In genomic region chr1:27361044-27361402, GRCh38 we compare ENCODE assay signal across 17 cellular contexts. TPM values are rescaled to one million over a fixed set of nuclear protein-coding genes. Genes with fewer than 3 reads are reported as not detected.
DNase-seq lines count a peak whose midpoint lies in the region; ATAC-seq and TF ChIP-seq lines count a peak whose summit lies in the region.
"Had no signal": no experiment of that assay in that cellular context is flagged by ENCODE, and none has a peak within 500 bp of the region (broad histone marks: within the 10 kb centered on the region; RNA-seq: fewer than 3 reads in every experiment).

No MANE protein-coding gene starts in this region.

- peaks cover 48% of the 10 kb centered on the region for H3K4me1 Mint-ChIP-seq in activated T-cell treated with anti-CD3 and anti-CD28 coated beads, Interleukin-2, amount 50 U/mL, for 24 hours (ENCODE audit: low read depth)

- H3K4me1 ChIP-seq in iPS-18a (ENCODE audit: control insufficient read depth, low read depth, low read length) (peaks cover 9% of the 10 kb centered on the region), smooth muscle cell (ENCODE audit: low read depth) (peaks cover 18% of the 10 kb centered on the region)

- DNase-seq in activated T-cell treated with anti-CD3 and anti-CD28 coated beads, Interleukin-2, amount 50 U/mL, for 24 hours, result no peak
- DNase-seq in activated T-cell treated with anti-CD3 and anti-CD28 coated beads for 4 hours (no peak), RWPE1 (ENCODE audit: low spot score) (no peak), smooth muscle cell (lab: John Stamatoyannopoulos, UW; ENCODE audit: unreplicated experiment) (no peak), amniotic stem cell (lab: John Stamatoyannopoulos, UW) (no peak)
- DNase-seq: ACHN, mammary epithelial cell, NCI-H187, NCI-H69 had no signal

- peak overlapping the region; percentile 35 for H3K4me3 Mint-ChIP-seq in activated T-cell treated with anti-CD3 and anti-CD28 coated beads, Interleukin-2, amount 50 U/mL, for 24 hours

- ATAC-seq in GM19467 (IDR thresholded peaks at IDR 0.05; ENCODE audit: unreplicated experiment), result no peak
- no peak for ATAC-seq in GM19463 (IDR thresholded peaks at IDR 0.05; ENCODE audit: unreplicated experiment)
- ATAC-seq: Right ventricle myocardium inferior had no signal

- H3K4me3 ChIP-seq in iPS-18a (ENCODE audit: low read length) (peak overlapping the region; percentile 67), smooth muscle cell (peak overlapping the region; percentile 42)

- peaks cover 5% of the 10 kb centered on the region for H3F3A ChIP-seq in smooth muscle cell (ENCODE audit: low read depth)

- H3K27ac Mint-ChIP-seq in activated T-cell treated with anti-CD3 and anti-CD28 coated beads, Interleukin-2, amount 50 U/mL, for 24 hours, result no peak overlapping the region

- H2AFZ ChIP-seq in smooth muscle cell (ENCODE audit: low read depth), result no peak overlapping the region
- H2AFZ ChIP-seq: parathyroid adenoma had no signal

- H3K36me3 ChIP-seq in iPS-18a (ENCODE audit: control insufficient read depth, low read depth, low read length), result no peaks in the 10 kb centered on the region
- no peaks in the 10 kb centered on the region for H3K36me3 ChIP-seq in smooth muscle cell (ENCODE audit: low read depth)

- no peaks in the 10 kb centered on the region for H3K9me3 Mint-ChIP-seq in activated T-cell treated with anti-CD3 and anti-CD28 coated beads, Interleukin-2, amount 50 U/mL, for 24 hours

- H3K4me2 ChIP-seq in smooth muscle cell, result peak overlapping the region; percentile 98

- CTCF ChIA-PET in RWPE1 (lab: Yijun Ruan, JAX), result interaction anchor here (0.7 kb wide), 1 partner anchor 61 kb away, joined by 3 read pairs; no protein-coding TSS in a partner anchor

- H3K9me3 ChIP-seq in iPS-18a (ENCODE audit: control insufficient read depth, low read depth, low read length) (no peaks in the 10 kb centered on the region), smooth muscle cell (replicated peaks; ENCODE audit: low read depth) (no peaks in the 10 kb centered on the region)
- H3K9me3 ChIP-seq: adrenal gland, thoracic aorta had no signal

- peaks cover 48% of the 10 kb centered on the region for H3K27me3 ChIP-seq in iPS-18a (ENCODE audit: control insufficient read depth, insufficient read depth, low read length)
- no peaks in the 10 kb centered on the region for H3K27me3 ChIP-seq in smooth muscle cell (ENCODE audit: low read depth)
- H3K27me3 ChIP-seq: adrenal gland had no signal

- 46% methylated on average over 17 of the region's 21 CpGs for WGBS in smooth muscle cell (ENCODE audit: low lambda C conversion rate)

- H3K27me3 Mint-ChIP-seq in activated T-cell treated with anti-CD3 and anti-CD28 coated beads, Interleukin-2, amount 50 U/mL, for 24 hours, result no peaks in the 10 kb centered on the region

- POLR2A ChIA-PET in RWPE1 (lab: Yijun Ruan, JAX; ENCODE audit: low non-redundant PET), result no interaction called here

- no peaks in the 10 kb centered on the region for H3K36me3 Mint-ChIP-seq in activated T-cell treated with anti-CD3 and anti-CD28 coated beads, Interleukin-2, amount 50 U/mL, for 24 hours (ENCODE audit: low read depth)

- H4K20me1 ChIP-seq in smooth muscle cell (ENCODE audit: low read depth), result peaks cover 5% of the 10 kb centered on the region

- H3K79me2 ChIP-seq in smooth muscle cell (ENCODE audit: low read depth), result peaks cover 5% of the 10 kb centered on the region
- H3K79me2 ChIP-seq: parathyroid adenoma had no signal

- TF ChIP-seq CTCF in RWPE1 (conservative IDR thresholded peaks at IDR 0.05; ENCODE audit: low read depth) (no peak), smooth muscle cell (IDR thresholded peaks at IDR 0.05; ENCODE audit: borderline replicate concordance, insufficient read depth, poor library complexity, severe bottlenecking) (no peak)

- H3K27ac ChIP-seq in RWPE1 (peak overlapping the region; percentile 100; the same call in 1 of the 2 replicates), iPS-18a (ENCODE audit: low read length) (no peak overlapping the region), smooth muscle cell (ENCODE audit: low read depth) (no peak overlapping the region)
- H3K27ac ChIP-seq: adrenal gland, parathyroid adenoma, thoracic aorta had no signal

- H3K9ac ChIP-seq in iPS-18a (ENCODE audit: low read length) (no peak overlapping the region), smooth muscle cell (ENCODE audit: low read depth) (no peak overlapping the region)
- H3K9ac ChIP-seq: parathyroid adenoma had no signal

RNA-seq across cellular contexts. Expression of gene MAP3K6, which starts 5.7 kb away (rescaled TPM):
- total RNA-seq in smooth muscle cell, result 9.1 and 14.1 TPM in 2 replicates
- 29.0 and 45.7 TPM in 2 replicates for polyA plus RNA-seq in smooth muscle cell

RNA-seq across cellular contexts. Expression of gene FCN3, which starts 13.6 kb away (rescaled TPM):
- not detected in 2 replicates for total RNA-seq in smooth muscle cell
- polyA plus RNA-seq in smooth muscle cell, result 0.69 TPM in 1 of 2 replicates, not detected in the other
- total RNA-seq: H4, mammary epithelial cell had no signal
- polyA plus RNA-seq: mammary epithelial cell had no signal

RNA-seq across cellular contexts. Expression of gene SYTL1, which starts 19.2 kb away (rescaled TPM):
- total RNA-seq in smooth muscle cell, result 15.2 and 16.5 TPM in 2 replicates
- 14.2 and 48.1 TPM in 2 replicates for polyA plus RNA-seq in smooth muscle cell

RNA-seq across cellular contexts. Expression of gene CD164L2, which starts 22.1 kb away (rescaled TPM):
- total RNA-seq in smooth muscle cell, result 0.09 and 0.31 TPM in 2 replicates
- 0.45 TPM in 1 of 2 replicates, not detected in the other for polyA plus RNA-seq in smooth muscle cell
- total RNA-seq: H4, Right ventricle myocardium inferior, thoracic aorta had no signal

RNA-seq across cellular contexts. Expression of gene GPR3, which starts 31.4 kb away (rescaled TPM):
- total RNA-seq in smooth muscle cell, result 2.7 and 3.9 TPM in 2 replicates
- polyA plus RNA-seq in smooth muscle cell, result 3.9 and 4.0 TPM in 2 replicates
- total RNA-seq: Right ventricle myocardium inferior, thoracic aorta had no signal
